In genomic region chr19:27974082-27974513, GRCh38 we compare ENCODE assay signal across 8 cellular contexts.
DNase-seq lines count a peak whose midpoint lies in the region; ATAC-seq, FAIRE-seq and TF ChIP-seq lines count a peak whose summit lies in the region.

No MANE protein-coding gene starts in this region.

- no peaks in the 10 kb centered on the region for H3K9me3 ChIP-seq in pancreas
- no peaks in the 10 kb centered on the region for H3K9me3 ChIP-seq in CD8-positive, alpha-beta T cell (ENCODE audit: low read length)

- H3K4me3 ChIP-seq in pancreas, result no peak overlapping the region
- no peak overlapping the region for H3K4me3 ChIP-seq in CD8-positive, alpha-beta T cell (ENCODE audit: low read depth, low read length)

- H3K9me3 Mint-ChIP-seq in activated CD4-positive, alpha-beta T cell treated with anti-CD3 and anti-CD28 coated beads, Interleukin-2, amount 10 ng/mL, durations not matched to agents 24 days and 14 days, result no peaks in the 10 kb centered on the region
- peaks cover 2% of the 10 kb centered on the region for H3K9me3 Mint-ChIP-seq in CD8-positive, alpha-beta T cell

- H3K27ac ChIP-seq in pancreas, result no peak overlapping the region
- no peak overlapping the region for H3K27ac ChIP-seq in CD8-positive, alpha-beta T cell (ENCODE audit: low read depth, low read length)

- peak; percentile 24 to 61 (median 54) for TF ChIP-seq CTCF in pancreas (IDR thresholded peaks at IDR 0.05)
- TF ChIP-seq CTCF in CD8-positive, alpha-beta T cell (IDR thresholded peaks at IDR 0.05), result no peak

- POLR2A ChIA-PET in CD8-positive, alpha-beta T cell (lab: Charles Lee), result no interaction called here

- no peaks in the 10 kb centered on the region for H3K27me3 Mint-ChIP-seq in activated CD4-positive, alpha-beta T cell treated with anti-CD3 and anti-CD28 coated beads, Interleukin-2, amount 10 ng/mL, durations not matched to agents 24 days and 14 days
- peaks cover 5% of the 10 kb centered on the region for H3K27me3 Mint-ChIP-seq in CD8-positive, alpha-beta T cell (ENCODE audit: low read depth)

- no peaks in the 10 kb centered on the region for H3K4me1 ChIP-seq in pancreas
- H3K4me1 ChIP-seq in CD8-positive, alpha-beta T cell (ENCODE audit: insufficient read depth, low read length), result no peaks in the 10 kb centered on the region

- intact Hi-C loops in activated CD4-positive, alpha-beta T cell treated with anti-CD3 and anti-CD28 coated beads, Interleukin-2, amount 10 ng/mL, durations not matched to agents 24 days and 14 days (cut with micrococcal nuclease), result no loop called here
- intact Hi-C loops in pancreas (cut with DNase I), result loop anchor here in 1 of 3 donors (5.0 to 10.0 kb wide), 2 partner anchors 261 to 353 kb away; no protein-coding TSS in a partner anchor
- intact Hi-C loops in CD8-positive, alpha-beta T cell (cut with DNase I, micrococcal nuclease), result no loop called here

- H3K4me3 Mint-ChIP-seq in activated CD4-positive, alpha-beta T cell treated with anti-CD3 and anti-CD28 coated beads, Interleukin-2, amount 10 ng/mL, durations not matched to agents 24 days and 14 days, result no peak overlapping the region
- H3K4me3 Mint-ChIP-seq in CD8-positive, alpha-beta T cell, result no peak overlapping the region

- no peaks in the 10 kb centered on the region for H3K36me3 Mint-ChIP-seq in activated CD4-positive, alpha-beta T cell treated with anti-CD3 and anti-CD28 coated beads, Interleukin-2, amount 10 ng/mL, durations not matched to agents 24 days and 14 days (ENCODE audit: low read depth)
- H3K36me3 Mint-ChIP-seq in CD8-positive, alpha-beta T cell, result no peaks in the 10 kb centered on the region

- DNase-seq in activated CD4-positive, alpha-beta T cell treated with anti-CD3 and anti-CD28 coated beads, Interleukin-2, amount 10 ng/mL, durations not matched to agents 24 days and 14 days, result peak; percentile 66
- no peak for DNase-seq in activated CD4-positive, alpha-beta T cell treated with anti-CD3 and anti-CD28 coated beads for 1 hour
- peak; percentile 63 for DNase-seq in NCI-H526 treated with DMSO at 0.1 percent for 48 hours (lab: John Stamatoyannopoulos, UW)
- peak in 4 of 6 donors; percentile 23 to 56 (median 45) for DNase-seq in pancreas
- no peak for DNase-seq in activated CD8-positive, alpha-beta memory T cell treated with anti-CD3 and anti-CD28 coated beads for 24 hours
- DNase-seq in CD8-positive, alpha-beta T cell, result no peak
- no peak for DNase-seq in cerebellar nuclear complex (lab: John Stamatoyannopoulos, UW)

- H3K36me3 ChIP-seq in pancreas, result no peaks in the 10 kb centered on the region
- H3K36me3 ChIP-seq in CD8-positive, alpha-beta T cell (ENCODE audit: insufficient read depth, low read length), result no peaks in the 10 kb centered on the region

- H3K4me1 Mint-ChIP-seq in activated CD4-positive, alpha-beta T cell treated with anti-CD3 and anti-CD28 coated beads, Interleukin-2, amount 10 ng/mL, durations not matched to agents 24 days and 14 days, result no peaks in the 10 kb centered on the region
- H3K4me1 Mint-ChIP-seq in CD8-positive, alpha-beta T cell (ENCODE audit: low read depth), result no peaks in the 10 kb centered on the region

- ATAC-seq in pancreas, result peak; percentile 71 to 96 (median 88)
- no peak for ATAC-seq in CD8-positive, alpha-beta T cell

- CTCF ChIA-PET in CD8-positive, alpha-beta T cell (lab: Charles Lee), result interaction anchor here (0.9 to 1.3 kb wide), 2 partner anchors 739 to 904 kb away, joined by 3 to 5 read pairs; no protein-coding TSS in a partner anchor

- no peaks in the 10 kb centered on the region for H3K27me3 ChIP-seq in pancreas
- no peaks in the 10 kb centered on the region for H3K27me3 ChIP-seq in CD8-positive, alpha-beta T cell (ENCODE audit: insufficient read depth, low read length)

- no peak overlapping the region for H3K27ac Mint-ChIP-seq in activated CD4-positive, alpha-beta T cell treated with anti-CD3 and anti-CD28 coated beads, Interleukin-2, amount 10 ng/mL, durations not matched to agents 24 days and 14 days
- no peak overlapping the region for H3K27ac Mint-ChIP-seq in CD8-positive, alpha-beta T cell

- FAIRE-seq in endometrium (lab: Jason Lieb, UNC) (peak; percentile 54), pancreas (lab: Jason Lieb, UNC) (no peak)

- WGBS in pancreas, 2 donors, result 15 to 20% methylated on average over 2 of the region's 2 CpGs

Comparison
In these comparisons a context has a peak if more than half of its experiments do, and no peak if none do; other contexts are left out.
1. DNase-seq: peak in activated CD4-positive, alpha-beta T cell treated with anti-CD3 and anti-CD28 coated beads, Interleukin-2, amount 10 ng/mL, durations not matched to agents 24 days and 14 days (single experiment), NCI-H526 treated with DMSO at 0.1 percent for 48 hours (single experiment) and pancreas (4 of 6); none in activated CD4-positive, alpha-beta T cell treated with anti-CD3 and anti-CD28 coated beads for 1 hour (single experiment), activated CD8-positive, alpha-beta memory T cell treated with anti-CD3 and anti-CD28 coated beads for 24 hours (single experiment), CD8-positive, alpha-beta T cell (0 of 7) and cerebellar nuclear complex (0 of 2).